16 cellular contexts compared by ENCODE assay signal in the genomic region with DNA sequence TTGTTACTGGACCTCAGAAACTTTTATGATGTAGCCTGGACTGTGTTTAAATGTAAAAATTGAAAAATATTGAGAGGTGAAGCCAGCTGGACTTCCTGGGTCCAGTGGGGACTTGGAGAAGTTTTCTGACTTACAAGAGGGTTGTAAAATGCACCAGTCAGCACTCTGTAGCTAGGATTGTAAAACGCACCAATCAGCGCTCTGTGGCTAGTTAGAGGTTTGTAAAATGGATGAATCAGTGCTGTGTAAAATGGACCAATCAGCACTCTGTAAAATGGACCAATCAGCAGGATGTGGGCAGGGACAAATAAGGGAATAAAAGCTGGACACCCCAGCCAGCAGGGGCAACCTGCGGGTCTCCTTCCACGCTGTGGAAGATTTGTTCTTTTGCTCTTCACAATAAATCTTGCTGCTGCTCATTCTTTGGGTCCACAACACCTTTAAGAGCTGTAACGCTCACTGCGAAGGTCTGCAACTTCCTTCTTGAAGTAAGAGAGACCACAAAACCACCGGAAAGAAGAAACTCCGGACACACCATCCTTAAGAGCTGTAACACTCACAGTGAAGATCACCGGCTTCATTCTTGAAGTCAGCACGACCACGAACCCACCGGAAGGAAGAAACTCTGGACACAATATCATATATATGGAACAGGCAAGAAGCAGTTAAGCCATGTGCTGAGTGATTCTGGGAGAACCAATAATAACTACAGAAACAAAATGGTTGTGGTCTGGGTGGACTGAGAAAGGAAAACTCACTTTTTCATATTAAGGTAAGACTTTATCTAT.
A peak's percentile ranks its signal among the peaks of the same experiment; 100 is the strongest.
DNase-seq lines count a peak whose midpoint lies in the region; ATAC-seq and TF ChIP-seq lines count a peak whose summit lies in the region.
"Had no signal": no experiment of that assay in that cellular context is flagged by ENCODE, and none has a peak within 500 bp of the region (broad histone marks: within the 10 kb centered on the region; RNA-seq: fewer than 3 reads in every experiment).

No MANE protein-coding gene starts in this region.

- H3K27me3 Mint-ChIP-seq in activated CD8-positive, alpha-beta T cell treated with anti-CD3 and anti-CD28 coated beads, Interleukin-2, amount 10 ng/mL, durations not matched to agents 7 days and 5 days (ENCODE audit: low read depth): no peaks in the 10 kb centered on the region
- no peaks in the 10 kb centered on the region for H3K27me3 Mint-ChIP-seq in activated CD8-positive, alpha-beta T cell treated with anti-CD3 and anti-CD28 coated beads for 36 hours
- no peaks in the 10 kb centered on the region for H3K27me3 Mint-ChIP-seq in H9 (ENCODE audit: low read depth)
- H3K27me3 Mint-ChIP-seq in naive thymus-derived CD8-positive, alpha-beta T cell: no peaks in the 10 kb centered on the region
- H3K27me3 Mint-ChIP-seq in activated naive CD4-positive, alpha-beta T cell treated with anti-CD3 and anti-CD28 coated beads, Interleukin-2, amount 10 ng/mL, durations not matched to agents 7 days and 5 days: no peaks in the 10 kb centered on the region
- H3K27me3 Mint-ChIP-seq: activated naive CD4-positive, alpha-beta T cell treated with anti-CD3 and anti-CD28 coated beads, Interleukin-2, amount 50 U/mL, for 24 hours had no signal

- DNase-seq in activated CD8-positive, alpha-beta T cell treated with anti-CD3 and anti-CD28 coated beads, Interleukin-2, amount 10 ng/mL, durations not matched to agents 7 days and 5 days: peak; percentile 19
- DNase-seq in activated CD8-positive, alpha-beta T cell treated with anti-CD3 and anti-CD28 coated beads for 36 hours: no peak
- DNase-seq in MV-4-11 (lab: John Stamatoyannopoulos, UW) (peak; percentile 96), H9 (no peak)
- no peak for DNase-seq in naive thymus-derived CD8-positive, alpha-beta T cell
- no peak for DNase-seq in activated naive CD4-positive, alpha-beta T cell treated with anti-CD3 and anti-CD28 coated beads, Interleukin-2, amount 10 ng/mL, durations not matched to agents 7 days and 5 days
- DNase-seq: foreskin melanocyte, NCI-H187 treated with DMSO at 0.1 percent for 48 hours, NCI-H748 treated with DMSO at 0.1 percent for 48 hours, SJCRH30 had no signal

- no peak overlapping the region for H4K8ac ChIP-seq in H9 (replicated peaks; ENCODE audit: insufficient read length, low read depth, low read length)

- H3K4me2 ChIP-seq in H9 (ENCODE audit: insufficient read depth, insufficient read length, low read length): no peak overlapping the region

- no peak overlapping the region for H3K27ac Mint-ChIP-seq in activated CD8-positive, alpha-beta T cell treated with anti-CD3 and anti-CD28 coated beads, Interleukin-2, amount 10 ng/mL, durations not matched to agents 7 days and 5 days
- no peak overlapping the region for H3K27ac Mint-ChIP-seq in activated CD8-positive, alpha-beta T cell treated with anti-CD3 and anti-CD28 coated beads for 36 hours
- H3K27ac Mint-ChIP-seq in H9: no peak overlapping the region; a peak in 1 of 7 replicates
- peak overlapping the region in 1 of 10 donors; percentile 27 for H3K27ac Mint-ChIP-seq in naive thymus-derived CD8-positive, alpha-beta T cell
- H3K27ac Mint-ChIP-seq in activated naive CD4-positive, alpha-beta T cell treated with anti-CD3 and anti-CD28 coated beads, Interleukin-2, amount 10 ng/mL, durations not matched to agents 7 days and 5 days: no peak overlapping the region
- H3K27ac Mint-ChIP-seq: activated naive CD4-positive, alpha-beta T cell treated with anti-CD3 and anti-CD28 coated beads, Interleukin-2, amount 50 U/mL, for 24 hours had no signal

- H3K4me1 Mint-ChIP-seq in activated CD8-positive, alpha-beta T cell treated with anti-CD3 and anti-CD28 coated beads, Interleukin-2, amount 10 ng/mL, durations not matched to agents 7 days and 5 days (ENCODE audit: low read depth): peaks cover 3% of the 10 kb centered on the region
- H3K4me1 Mint-ChIP-seq in activated CD8-positive, alpha-beta T cell treated with anti-CD3 and anti-CD28 coated beads for 36 hours (ENCODE audit: low read depth): no peaks in the 10 kb centered on the region
- H3K4me1 Mint-ChIP-seq in H9: peaks cover 16% of the 10 kb centered on the region in 2 experiments
- H3K4me1 Mint-ChIP-seq in naive thymus-derived CD8-positive, alpha-beta T cell: no peaks in the 10 kb centered on the region
- no peaks in the 10 kb centered on the region for H3K4me1 Mint-ChIP-seq in activated naive CD4-positive, alpha-beta T cell treated with anti-CD3 and anti-CD28 coated beads, Interleukin-2, amount 10 ng/mL, durations not matched to agents 7 days and 5 days
- H3K4me1 Mint-ChIP-seq: activated naive CD4-positive, alpha-beta T cell treated with anti-CD3 and anti-CD28 coated beads, Interleukin-2, amount 50 U/mL, for 24 hours had no signal

- no peak overlapping the region for H4K91ac ChIP-seq in H9 (ENCODE audit: insufficient read length, low read depth, low read length)

- H3K4me1 ChIP-seq in H9 (ENCODE audit: insufficient read depth, low read length): no peaks in the 10 kb centered on the region
- H3K4me1 ChIP-seq: SJCRH30 had no signal

- H3K79me2 ChIP-seq in H9 (ENCODE audit: insufficient read depth, low read length): no peaks in the 10 kb centered on the region

- no peak overlapping the region for H2BK120ac ChIP-seq in H9 (ENCODE audit: low read depth, low read length, poor library complexity, severe bottlenecking)

- no peak overlapping the region for H3K14ac ChIP-seq in H9 (ENCODE audit: insufficient read depth, low read length)

- no peaks in the 10 kb centered on the region for H3K27me3 ChIP-seq in H9 (ENCODE audit: insufficient read depth, low read length)

- TF ChIP-seq CTCF in activated CD8-positive, alpha-beta T cell treated with anti-CD3 and anti-CD28 coated beads for 36 hours (IDR thresholded peaks at IDR 0.05): no peak
- TF ChIP-seq CTCF in H9 (conservative IDR thresholded peaks at IDR 0.05): no peak

- H2BK15ac ChIP-seq in H9 (ENCODE audit: low read depth, low read length): no peak overlapping the region

- H3K4me3 Mint-ChIP-seq in activated CD8-positive, alpha-beta T cell treated with anti-CD3 and anti-CD28 coated beads, Interleukin-2, amount 10 ng/mL, durations not matched to agents 7 days and 5 days: no peak overlapping the region
- H3K4me3 Mint-ChIP-seq in activated CD8-positive, alpha-beta T cell treated with anti-CD3 and anti-CD28 coated beads for 36 hours: no peak overlapping the region
- H3K4me3 Mint-ChIP-seq in H9: no peak overlapping the region
- H3K4me3 Mint-ChIP-seq in naive thymus-derived CD8-positive, alpha-beta T cell: no peak overlapping the region
- no peak overlapping the region for H3K4me3 Mint-ChIP-seq in activated naive CD4-positive, alpha-beta T cell treated with anti-CD3 and anti-CD28 coated beads, Interleukin-2, amount 10 ng/mL, durations not matched to agents 7 days and 5 days
- H3K4me3 Mint-ChIP-seq: activated naive CD4-positive, alpha-beta T cell treated with anti-CD3 and anti-CD28 coated beads, Interleukin-2, amount 50 U/mL, for 24 hours had no signal

- H3K36me3 Mint-ChIP-seq in activated CD8-positive, alpha-beta T cell treated with anti-CD3 and anti-CD28 coated beads, Interleukin-2, amount 10 ng/mL, durations not matched to agents 7 days and 5 days (ENCODE audit: low read depth): no peaks in the 10 kb centered on the region
- H3K36me3 Mint-ChIP-seq in activated CD8-positive, alpha-beta T cell treated with anti-CD3 and anti-CD28 coated beads for 36 hours (ENCODE audit: low read depth): no peaks in the 10 kb centered on the region
- H3K36me3 Mint-ChIP-seq in H9 (ENCODE audit: insufficient read depth in 1 of 3, low read depth in 3 of 3): peaks cover 0 to 4% (median 3%) of the 10 kb centered on the region in 3 experiments; a peak in 4 of 7 replicates
- no peaks in the 10 kb centered on the region for H3K36me3 Mint-ChIP-seq in naive thymus-derived CD8-positive, alpha-beta T cell
- no peaks in the 10 kb centered on the region for H3K36me3 Mint-ChIP-seq in activated naive CD4-positive, alpha-beta T cell treated with anti-CD3 and anti-CD28 coated beads, Interleukin-2, amount 10 ng/mL, durations not matched to agents 7 days and 5 days
- H3K36me3 Mint-ChIP-seq: activated naive CD4-positive, alpha-beta T cell treated with anti-CD3 and anti-CD28 coated beads, Interleukin-2, amount 50 U/mL, for 24 hours had no signal

- H2AFZ ChIP-seq in H9 (ENCODE audit: low read length): no peak overlapping the region

- POLR2A ChIA-PET in activated CD8-positive, alpha-beta T cell treated with anti-CD3 and anti-CD28 coated beads, Interleukin-2, amount 10 ng/mL, durations not matched to agents 7 days and 5 days (lab: Charles Lee): no interaction called here
- POLR2A ChIA-PET in activated CD8-positive, alpha-beta T cell treated with anti-CD3 and anti-CD28 coated beads for 36 hours (lab: Charles Lee): no interaction called here
- POLR2A ChIA-PET in naive thymus-derived CD8-positive, alpha-beta T cell (lab: Charles Lee): no interaction called here

- H3K18ac ChIP-seq in H9 (ENCODE audit: insufficient read length, low read depth, low read length): no peak overlapping the region

- H3K27ac ChIP-seq in H9 (ENCODE audit: insufficient read length, low read depth, low read length): no peak overlapping the region
- H3K27ac ChIP-seq: 22Rv1, SJCRH30, skin epidermis had no signal

- no peaks in the 10 kb centered on the region for H3K79me1 ChIP-seq in H9 (ENCODE audit: insufficient read depth, low read depth, low read length, poor library complexity, severe bottlenecking)

- H2BK5ac ChIP-seq in H9 (ENCODE audit: insufficient read length, low read length): no peak overlapping the region

- no peak overlapping the region for H3K56ac ChIP-seq in H9 (ENCODE audit: insufficient read length, low read depth, low read length)

- no peak overlapping the region for H2BK12ac ChIP-seq in H9 (ENCODE audit: insufficient read length, low read depth, low read length)

- no peak overlapping the region for H3K23ac ChIP-seq in H9 (ENCODE audit: insufficient read length, low read depth, low read length)

- no peak for ATAC-seq in activated CD8-positive, alpha-beta T cell treated with anti-CD3 and anti-CD28 coated beads, Interleukin-2, amount 10 ng/mL, durations not matched to agents 7 days and 5 days
- no peak for ATAC-seq in activated CD8-positive, alpha-beta T cell treated with anti-CD3 and anti-CD28 coated beads for 36 hours
- ATAC-seq in HG03097 (IDR thresholded peaks at IDR 0.05; ENCODE audit: low FRiP score, unreplicated experiment) (peak; percentile 74), HG03442 (IDR thresholded peaks at IDR 0.05; ENCODE audit: unreplicated experiment) (no peak)
- ATAC-seq in naive thymus-derived CD8-positive, alpha-beta T cell: no peak
- ATAC-seq: K562 had no signal

- no peak overlapping the region for H3T11ph ChIP-seq in H9 (ENCODE audit: low read length)

- no peaks in the 10 kb centered on the region for H3K9me3 ChIP-seq in H9 (ENCODE audit: control insufficient read depth, low read depth, low read length)
- H3K9me3 ChIP-seq: SJCRH30 had no signal

- no peak overlapping the region for H3K4ac ChIP-seq in H9 (ENCODE audit: low read depth, low read length)

- WGBS in H9 (ENCODE audit: extremely low coverage, insufficient read length, low lambda C conversion rate): no CpG with 5 or more reads among the region's 12 CpGs

- no peaks in the 10 kb centered on the region for H3K9me3 Mint-ChIP-seq in activated CD8-positive, alpha-beta T cell treated with anti-CD3 and anti-CD28 coated beads, Interleukin-2, amount 10 ng/mL, durations not matched to agents 7 days and 5 days (ENCODE audit: insufficient read depth)
- no peaks in the 10 kb centered on the region for H3K9me3 Mint-ChIP-seq in activated CD8-positive, alpha-beta T cell treated with anti-CD3 and anti-CD28 coated beads for 36 hours
- no peaks in the 10 kb centered on the region; a peak in 1 of 5 replicates for H3K9me3 Mint-ChIP-seq in H9
- peaks cover 0 to 9% (median 2%) of the 10 kb centered on the region in 9 donors for H3K9me3 Mint-ChIP-seq in naive thymus-derived CD8-positive, alpha-beta T cell
- H3K9me3 Mint-ChIP-seq in activated naive CD4-positive, alpha-beta T cell treated with anti-CD3 and anti-CD28 coated beads, Interleukin-2, amount 10 ng/mL, durations not matched to agents 7 days and 5 days: no peaks in the 10 kb centered on the region

- H3K9ac ChIP-seq in H9 (ENCODE audit: extremely low read depth, insufficient read length, low read length): no peak overlapping the region

- H2AK5ac ChIP-seq in H9 (ENCODE audit: insufficient read length, low read length): no peak overlapping the region

- no peaks in the 10 kb centered on the region for H3K23me2 ChIP-seq in H9 (ENCODE audit: insufficient read length, low read depth, low read length, poor library complexity, severe bottlenecking)

- CTCF ChIA-PET in activated CD8-positive, alpha-beta T cell treated with anti-CD3 and anti-CD28 coated beads, Interleukin-2, amount 10 ng/mL, durations not matched to agents 7 days and 5 days (lab: Charles Lee): no interaction called here
- CTCF ChIA-PET in activated CD8-positive, alpha-beta T cell treated with anti-CD3 and anti-CD28 coated beads for 36 hours (lab: Charles Lee): no interaction called here
- CTCF ChIA-PET in activated naive CD4-positive, alpha-beta T cell treated with anti-CD3 and anti-CD28 coated beads, Interleukin-2, amount 10 ng/mL, durations not matched to agents 7 days and 5 days (lab: Charles Lee): no interaction called here

- no peaks in the 10 kb centered on the region for H4K20me1 ChIP-seq in H9 (ENCODE audit: control insufficient read depth, insufficient read depth, insufficient read length)

- no peak overlapping the region for H2BK20ac ChIP-seq in H9 (ENCODE audit: low read depth, low read length, poor library complexity, severe bottlenecking)

- no peak overlapping the region for H4K5ac ChIP-seq in H9 (ENCODE audit: insufficient read length, low read depth, low read length)

- intact Hi-C loops in activated CD8-positive, alpha-beta T cell treated with anti-CD3 and anti-CD28 coated beads for 36 hours (cut with micrococcal nuclease): no loop called here

Comparison
In these comparisons a context has a peak if more than half of its experiments do, and no peak if none do; other contexts are left out.
1. DNase-seq: peak in activated CD8-positive, alpha-beta T cell treated with anti-CD3 and anti-CD28 coated beads, Interleukin-2, amount 10 ng/mL, durations not matched to agents 7 days and 5 days (single experiment) and MV-4-11 (single experiment); none in activated CD8-positive, alpha-beta T cell treated with anti-CD3 and anti-CD28 coated beads for 36 hours (single experiment), H9 (single experiment), naive thymus-derived CD8-positive, alpha-beta T cell (0 of 10) and activated naive CD4-positive, alpha-beta T cell treated with anti-CD3 and anti-CD28 coated beads, Interleukin-2, amount 10 ng/mL, durations not matched to agents 7 days and 5 days (single experiment).